In genomic region chr1:40556121-40556520, GRCh38 we compare ENCODE assay signal across 8 cellular contexts.
"Had no signal": no experiment of that assay in that cellular context is flagged by ENCODE, and none has a peak within 500 bp of the region (broad histone marks: within the 10 kb centered on the region; RNA-seq: fewer than 3 reads in every experiment).

No MANE protein-coding gene starts in this region.

- H3K27ac ChIP-seq: HL-60, KMS-11 had no signal

- H3K27ac Mint-ChIP-seq: IgD-negative memory B cell had no signal

- H3K9ac ChIP-seq: KMS-11 had no signal

- H3K9me3 Mint-ChIP-seq: IgD-negative memory B cell had no signal

- DNase-seq: Karpas-422, Kasumi-1, KBM-7, KG1 had no signal

- FAIRE-seq: HTR-8/SVneo had no signal

- H3K4me3 Mint-ChIP-seq: IgD-negative memory B cell had no signal

- H3K36me3 Mint-ChIP-seq: IgD-negative memory B cell had no signal

- H3K4me2 ChIP-seq: KMS-11 had no signal
